10 cellular contexts compared by ENCODE assay signal in genomic region chr20:18057994-18058349, GRCh38. TPM values are rescaled to one million over a fixed set of nuclear protein-coding genes. Genes with fewer than 3 reads are reported as not detected.
DNase-seq lines count a peak whose midpoint lies in the region; ATAC-seq, FAIRE-seq and TF ChIP-seq lines count a peak whose summit lies in the region.
"Had no signal": no experiment of that assay in that cellular context is flagged by ENCODE, and none has a peak within 500 bp of the region (broad histone marks: within the 10 kb centered on the region; RNA-seq: fewer than 3 reads in every experiment).

No MANE protein-coding gene starts in this region.

- peaks cover 6% of the 10 kb centered on the region for H3K36me3 Mint-ChIP-seq in endodermal cell (ENCODE audit: low read depth)

- H3F3A ChIP-seq in MM.1S (ENCODE audit: insufficient read depth, low read length), result peaks cover 14% of the 10 kb centered on the region

- peaks cover 24% of the 10 kb centered on the region for H3K4me1 Mint-ChIP-seq in endodermal cell

- H3K27me3 Mint-ChIP-seq in endodermal cell (ENCODE audit: insufficient read depth), result peaks cover 35% of the 10 kb centered on the region

- intact Hi-C loops in pancreas (cut with DNase I), result no loop called here

- ATAC-seq in pancreas, result peak; percentile 20 to 55 (median 40)

- no peak for TF ChIP-seq CTCF in MM.1S (IDR thresholded peaks at IDR 0.05; ENCODE audit: low read length)
- TF ChIP-seq CTCF in endodermal cell (conservative IDR thresholded peaks at IDR 0.05), result no peak
- TF ChIP-seq CTCF in pancreas (IDR thresholded peaks at IDR 0.05), result no peak
- TF ChIP-seq CTCF in RWPE1 (conservative IDR thresholded peaks at IDR 0.05; ENCODE audit: low read depth), result no peak

- no peaks in the 10 kb centered on the region for H3K9me2 ChIP-seq in MM.1S (replicated peaks; ENCODE audit: insufficient read depth, low read length)

- WGBS in endodermal cell (ENCODE audit: insufficient coverage in 1 of 2, insufficient read length in 1 of 2), 2 experiments, result 0 to 4% methylated on average over 4 to 12 of the region's 14 CpGs
- WGBS in pancreas, 2 donors, result 6 to 11% methylated on average over 14 of the region's 14 CpGs

- no peaks in the 10 kb centered on the region for H4K20me1 ChIP-seq in MM.1S (ENCODE audit: insufficient read depth, low read length)

- H3K36me3 ChIP-seq in MM.1S (replicated peaks; ENCODE audit: insufficient read depth, low read length), result no peaks in the 10 kb centered on the region
- no peaks in the 10 kb centered on the region for H3K36me3 ChIP-seq in endodermal cell (ENCODE audit: control insufficient read depth, insufficient read depth, low read length)
- H3K36me3 ChIP-seq in pancreas, result no peaks in the 10 kb centered on the region

- H3K27ac ChIP-seq in MM.1S (ENCODE audit: low read length) (no peak overlapping the region), endodermal cell (ENCODE audit: low read depth, low read length) (no peak overlapping the region), pancreas (peak overlapping the region; percentile 62 to 87 (median 74)), RWPE1 (no peak overlapping the region)

- peak overlapping the region; percentile 74; the same call in 1 of the 2 replicates for H3K9ac ChIP-seq in MM.1S (ENCODE audit: low read length)
- no peak overlapping the region for H3K9ac ChIP-seq in endodermal cell (ENCODE audit: extremely low read depth, low read length, poor library complexity, severe bottlenecking)

- no peak overlapping the region for H3K27ac Mint-ChIP-seq in endodermal cell

- H3K79me2 ChIP-seq in MM.1S (ENCODE audit: low read length), result peaks cover 21% of the 10 kb centered on the region

- H3K9me3 ChIP-seq in MM.1S (replicated peaks; ENCODE audit: insufficient read depth, low read length), result no peaks in the 10 kb centered on the region
- H3K9me3 ChIP-seq in endodermal cell (ENCODE audit: control insufficient read depth, low read length), result no peaks in the 10 kb centered on the region
- no peaks in the 10 kb centered on the region for H3K9me3 ChIP-seq in pancreas
- H3K9me3 ChIP-seq: mucosa of descending colon had no signal

- FAIRE-seq in pancreas (lab: Jason Lieb, UNC), result no peak

- DNase-seq in NCI-H146 (lab: John Stamatoyannopoulos, UW) (peak; percentile 74), NCI-H146 treated with DMSO at 0.1 percent for 48 hours (lab: John Stamatoyannopoulos, UW; ENCODE audit: unreplicated experiment) (no peak), MM.1S (no peak), endodermal cell (no peak), pancreas (no peak), RWPE1 (ENCODE audit: low spot score) (no peak), ecto neural progenitor cell (ENCODE audit: low spot score) (no peak)
- DNase-seq in activated CD8-positive, alpha-beta memory T cell treated with anti-CD3 and anti-CD28 coated beads for 24 hours, result no peak
- DNase-seq: activated CD8-positive, alpha-beta memory T cell treated with anti-CD3 and anti-CD28 coated beads, Interleukin-2, amount 50 U/mL, for 4 hours had no signal

- H3K4me3 Mint-ChIP-seq in endodermal cell, result peak overlapping the region; percentile 61

- POLR2A ChIA-PET in RWPE1 (lab: Yijun Ruan, JAX; ENCODE audit: low non-redundant PET), result interaction anchor here (0.7 to 1.7 kb wide), 2 partner anchors 80 to 83 kb away, joined by 3 to 5 read pairs; partner anchors contain the start of genes KAT14 and PET117

- H3K4me3 ChIP-seq in MM.1S (ENCODE audit: low read length) (peak overlapping the region; percentile 86), endodermal cell (ENCODE audit: low read length) (peak overlapping the region; percentile 79), pancreas (peak overlapping the region; percentile 46 to 71 (median 70))

- peak overlapping the region; percentile 99 for H2AFZ ChIP-seq in MM.1S (ENCODE audit: low read length)

- no peaks in the 10 kb centered on the region for H3K9me3 Mint-ChIP-seq in endodermal cell

- peak overlapping the region; percentile 93 for H3K4me2 ChIP-seq in MM.1S (ENCODE audit: low read depth, low read length)

- CTCF ChIA-PET in RWPE1 (lab: Yijun Ruan, JAX), result interaction anchor here (0.6 to 1.1 kb wide), 3 partner anchors 86 to 1199 kb away, joined by 4 to 7 read pairs (median 4); no protein-coding TSS in a partner anchor

- peaks cover 8% of the 10 kb centered on the region for H3K27me3 ChIP-seq in MM.1S (replicated peaks; ENCODE audit: insufficient read depth, low read length)
- peaks cover 75% of the 10 kb centered on the region for H3K27me3 ChIP-seq in endodermal cell (ENCODE audit: control insufficient read depth, insufficient read depth, low read length, poor library complexity, severe bottlenecking)
- no peaks in the 10 kb centered on the region for H3K27me3 ChIP-seq in pancreas

- peaks cover 13% of the 10 kb centered on the region for H3K4me1 ChIP-seq in MM.1S (ENCODE audit: low read length)
- H3K4me1 ChIP-seq in endodermal cell (ENCODE audit: control insufficient read depth, insufficient read depth, low read length), result peaks cover 4% of the 10 kb centered on the region
- H3K4me1 ChIP-seq in pancreas, result peaks cover 0 to 8% (median 0%) of the 10 kb centered on the region in 3 donors

RNA-seq across cellular contexts. Expression of gene OVOL2, which starts 0.3 kb away (rescaled TPM):
- total RNA-seq in endodermal cell, result 10 to 100 TPM; 15.3 to 17.0 TPM
- 0.96 TPM for polyA plus RNA-seq in endodermal cell (2013, experiment 1 of 2)
- polyA plus RNA-seq in endodermal cell (2013, experiment 2 of 2), result 1.2 TPM
- 1 to 10 TPM; 4.2 to 7.9 (median 4.9) TPM for total RNA-seq in pancreas
- 1 to 10 TPM; 4.4 to 6.6 TPM for polyA plus RNA-seq in pancreas

Comparison
In these comparisons a context has a peak if more than half of its experiments do, and no peak if none do; other contexts are left out.
1. H3K27ac ChIP-seq: peak in pancreas (4 of 4); none in MM.1S (single experiment), endodermal cell (single experiment) and RWPE1 (single experiment).
2. Peak in every context shown above with its lines, with median percentiles within 50 percentile points of each other: H3K4me3 ChIP-seq.